ENCODE assay signal across 10 cellular contexts in the genomic region with DNA sequence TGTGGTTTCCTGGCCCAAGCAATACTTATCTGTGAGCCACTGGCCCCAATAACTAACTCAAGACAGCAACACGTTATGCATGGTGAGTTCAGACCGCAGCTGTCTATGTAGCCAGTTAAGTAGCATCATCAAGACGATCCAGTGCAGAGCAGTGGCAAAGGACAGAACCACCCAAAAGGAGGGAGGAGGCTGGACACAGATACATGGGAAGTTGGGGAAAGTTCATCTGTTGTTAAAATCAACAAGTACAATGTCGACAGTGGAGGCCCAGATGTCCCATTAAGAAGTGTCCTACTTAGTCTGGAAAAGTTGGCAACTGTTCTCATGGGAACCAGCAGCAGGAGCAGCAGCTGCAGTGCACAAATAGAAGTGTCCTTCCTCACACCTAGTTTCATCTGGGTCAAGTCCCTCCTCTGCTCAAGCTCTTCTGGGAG.
DNase-seq lines count a peak whose midpoint lies in the region; ATAC-seq lines count a peak whose summit lies in the region.
"Had no signal": no experiment of that assay in that cellular context is flagged by ENCODE, and none has a peak within 500 bp of the region (broad histone marks: within the 10 kb centered on the region; RNA-seq: fewer than 3 reads in every experiment).

No MANE protein-coding gene starts in this region.

- H3K9me3 Mint-ChIP-seq in naive B cell: no peaks in the 10 kb centered on the region
- H3K9me3 Mint-ChIP-seq in activated CD4-positive, alpha-beta T cell treated with anti-CD3 and anti-CD28 coated beads for 36 hours (ENCODE audit: low read depth): no peaks in the 10 kb centered on the region

- peaks cover 8 to 13% (median 11%) of the 10 kb centered on the region in 3 donors for H3K27me3 Mint-ChIP-seq in naive B cell
- peaks cover 4% of the 10 kb centered on the region for H3K27me3 Mint-ChIP-seq in activated CD4-positive, alpha-beta T cell treated with anti-CD3 and anti-CD28 coated beads for 36 hours

- peak overlapping the region in 2 of 8 donors; percentile 0 to 37 for H3K4me3 Mint-ChIP-seq in naive B cell
- no peak overlapping the region for H3K4me3 Mint-ChIP-seq in activated CD4-positive, alpha-beta T cell treated with anti-CD3 and anti-CD28 coated beads for 36 hours

- ATAC-seq in GM18868 (IDR thresholded peaks at IDR 0.05; ENCODE audit: unreplicated experiment) (peak; percentile 60), GM21737 (IDR thresholded peaks at IDR 0.05; ENCODE audit: unreplicated experiment) (peak; percentile 81), HG03558 (IDR thresholded peaks at IDR 0.05; ENCODE audit: extremely low read depth, unreplicated experiment) (peak; percentile 77), naive B cell (ENCODE audit: low read depth in 2 of 2) (peak; percentile 75 to 83)
- ATAC-seq in activated CD4-positive, alpha-beta T cell treated with anti-CD3 and anti-CD28 coated beads for 36 hours: no peak
- ATAC-seq: K562 had no signal

- CTCF ChIA-PET in activated CD4-positive, alpha-beta T cell treated with anti-CD3 and anti-CD28 coated beads for 36 hours (lab: Charles Lee): no interaction called here

- peak; percentile 9 for DNase-seq in naive B cell
- no peak for DNase-seq in activated CD4-positive, alpha-beta T cell treated with anti-CD3 and anti-CD28 coated beads for 36 hours
- DNase-seq in stimulated activated CD4-positive, alpha-beta T cell treated with anti-CD3 and anti-CD28 coated beads, Interleukin-4, amount 100 ng/mL, for 1 hour: no peak
- no peak for DNase-seq in NCI-H2029 (lab: John Stamatoyannopoulos, UW)
- DNase-seq in NCI-H524 treated with DMSO at 0.1 percent for 48 hours (lab: John Stamatoyannopoulos, UW): no peak
- DNase-seq: Calu3 had no signal

- H3K36me3 Mint-ChIP-seq in naive B cell: no peaks in the 10 kb centered on the region
- no peaks in the 10 kb centered on the region for H3K36me3 Mint-ChIP-seq in activated CD4-positive, alpha-beta T cell treated with anti-CD3 and anti-CD28 coated beads for 36 hours (ENCODE audit: low read depth)

- peaks cover 23 to 47% (median 26%) of the 10 kb centered on the region in 3 donors for H3K4me1 Mint-ChIP-seq in naive B cell
- no peaks in the 10 kb centered on the region for H3K4me1 Mint-ChIP-seq in activated CD4-positive, alpha-beta T cell treated with anti-CD3 and anti-CD28 coated beads for 36 hours

- intact Hi-C loops in activated CD4-positive, alpha-beta T cell treated with anti-CD3 and anti-CD28 coated beads for 36 hours (cut with DNase I, micrococcal nuclease): no loop called here

- POLR2A ChIA-PET in activated CD4-positive, alpha-beta T cell treated with anti-CD3 and anti-CD28 coated beads for 36 hours (lab: Charles Lee): no interaction called here

- peak overlapping the region in 2 of 6 donors; percentile 57 to 62 for H3K27ac Mint-ChIP-seq in naive B cell
- no peak overlapping the region for H3K27ac Mint-ChIP-seq in activated CD4-positive, alpha-beta T cell treated with anti-CD3 and anti-CD28 coated beads for 36 hours
